In the genomic region with DNA sequence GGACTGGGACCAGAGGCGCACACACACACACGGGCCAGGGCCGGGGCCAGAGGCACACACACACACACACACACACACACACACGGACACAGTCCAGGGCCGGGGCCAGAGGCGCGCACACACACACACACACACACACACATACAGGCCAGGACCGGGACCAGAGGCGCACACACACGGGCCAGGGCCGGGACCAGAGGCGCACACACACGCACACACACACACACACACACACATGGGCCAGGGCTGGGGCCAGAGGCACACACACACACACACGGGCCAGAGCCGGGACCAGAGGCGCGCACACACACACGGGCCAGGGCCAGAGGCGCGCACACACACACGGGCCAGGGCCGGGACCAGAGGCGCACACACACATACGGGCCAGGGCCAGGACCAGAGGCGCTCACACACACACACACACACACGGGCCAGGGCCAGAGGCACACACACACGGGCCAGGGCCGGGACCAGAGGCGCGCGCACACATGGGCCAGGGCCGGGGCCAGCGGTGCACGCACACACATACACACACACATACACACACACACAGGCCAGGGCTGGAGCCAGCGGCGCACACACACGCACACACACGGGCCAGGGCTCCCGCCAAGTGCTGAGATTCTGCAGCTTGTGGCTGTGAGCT, we compare ENCODE assay signal across 9 cellular contexts.
DNase-seq lines count a peak whose midpoint lies in the region; ATAC-seq and TF ChIP-seq lines count a peak whose summit lies in the region.
"Had no signal": no experiment of that assay in that cellular context is flagged by ENCODE, and none has a peak within 500 bp of the region (broad histone marks: within the 10 kb centered on the region; RNA-seq: fewer than 3 reads in every experiment).

No MANE protein-coding gene starts in this region.

- no peaks in the 10 kb centered on the region for H3K9me3 ChIP-seq in CD8-positive, alpha-beta memory T cell (ENCODE audit: low read length)
- no peaks in the 10 kb centered on the region for H3K9me3 ChIP-seq in HCT116 (ENCODE audit: control insufficient read depth in 1 of 2, insufficient read depth in 1 of 2, low read depth in 1 of 2, low read length in 2 of 2)
- H3K9me3 ChIP-seq in mononuclear cell (ENCODE audit: low read depth, low read length), result no peaks in the 10 kb centered on the region
- H3K9me3 ChIP-seq in OCI-LY7 (ENCODE audit: low read length), result no peaks in the 10 kb centered on the region

- H3K4me3 Mint-ChIP-seq in CD8-positive, alpha-beta memory T cell, result peak overlapping the region; percentile 95 to 97 (median 95)
- H3K4me3 Mint-ChIP-seq in activated naive CD4-positive, alpha-beta T cell treated with anti-CD3 and anti-CD28 coated beads, Interleukin-2, amount 50 U/mL, for 24 hours, result peak overlapping the region; percentile 75

- peak in 2 of 5 donors; percentile 18 to 28 for DNase-seq in CD8-positive, alpha-beta memory T cell
- DNase-seq in HCT116 (ENCODE audit: low read depth, low spot score) (no peak), OCI-LY7 (ENCODE audit: low spot score) (no peak), NCI-H82 (lab: John Stamatoyannopoulos, UW) (no peak), HK-2 (ENCODE audit: unreplicated experiment) (no peak)
- DNase-seq: NCI-H2227 treated with DMSO at 0.1 percent for 48 hours had no signal

- H3K4me1 ChIP-seq in CD8-positive, alpha-beta memory T cell (ENCODE audit: insufficient read depth, low read length), result peaks cover 54% of the 10 kb centered on the region
- H3K4me1 ChIP-seq in HCT116 (ENCODE audit: control insufficient read depth in 1 of 2, insufficient read depth in 2 of 2, low read length in 2 of 2), result peaks cover 13 to 19% of the 10 kb centered on the region in 2 experiments
- H3K4me1 ChIP-seq in mononuclear cell (ENCODE audit: insufficient read depth, low read length), result peaks cover 60% of the 10 kb centered on the region
- peaks cover 17% of the 10 kb centered on the region for H3K4me1 ChIP-seq in OCI-LY7 (ENCODE audit: insufficient read depth, low read length, poor library complexity, severe bottlenecking)

- intact Hi-C loops in HCT116 (cut with micrococcal nuclease), result no loop called here
- intact Hi-C loops in OCI-LY7 (cut with micrococcal nuclease; ENCODE audit: unreplicated experiment), result no loop called here

- CTCF ChIA-PET in CD8-positive, alpha-beta memory T cell (lab: Charles Lee), result no interaction called here
- CTCF ChIA-PET in HCT116 (lab: Charles Lee), result no interaction called here
- CTCF ChIA-PET in OCI-LY7 (lab: Charles Lee; ENCODE audit: unreplicated experiment), result interaction anchor here (0.6 kb wide), 1 partner anchor 262 kb away, joined by 3 read pairs; no protein-coding TSS in a partner anchor

- peaks cover 9% of the 10 kb centered on the region for H3K36me3 ChIP-seq in CD8-positive, alpha-beta memory T cell (ENCODE audit: insufficient read depth, low read length)
- H3K36me3 ChIP-seq in HCT116 (ENCODE audit: control insufficient read depth in 1 of 2, insufficient read depth in 2 of 2, low read length in 2 of 2) (no peaks in the 10 kb centered on the region), OCI-LY7 (ENCODE audit: insufficient read depth, low read length) (no peaks in the 10 kb centered on the region)

- H3K9me2 ChIP-seq in HCT116 (ENCODE audit: insufficient read depth), result no peaks in the 10 kb centered on the region
- no peaks in the 10 kb centered on the region for H3K9me2 ChIP-seq in OCI-LY7 (ENCODE audit: insufficient read depth, low read length)

- BruUV-seq in HCT116 (replicated peaks; lab: Mats Ljungman, UMichigan) (no TSS peak), OCI-LY7 (replicated peaks; lab: Mats Ljungman, UMichigan) (no TSS peak)

- H2AFZ ChIP-seq in HCT116 (ENCODE audit: low read depth, low read length, poor library complexity, severe bottlenecking) (no peak overlapping the region), OCI-LY7 (ENCODE audit: low read length) (no peak overlapping the region)

- TF ChIP-seq POLR2A in HCT116 (IDR thresholded peaks at IDR 0.05; ENCODE audit: borderline replicate concordance, extremely low read depth, insufficient read depth, insufficient read length), result no peak

- no peaks in the 10 kb centered on the region for H3K9me3 Mint-ChIP-seq in CD8-positive, alpha-beta memory T cell
- no peaks in the 10 kb centered on the region for H3K9me3 Mint-ChIP-seq in activated naive CD4-positive, alpha-beta T cell treated with anti-CD3 and anti-CD28 coated beads, Interleukin-2, amount 50 U/mL, for 24 hours

- H3K4me2 ChIP-seq in HCT116 (ENCODE audit: low read length) (no peak overlapping the region), OCI-LY7 (ENCODE audit: low read length) (no peak overlapping the region; the same call in 1 of the 2 replicates)

- H3K27ac ChIP-seq in CD8-positive, alpha-beta memory T cell (ENCODE audit: low read depth, low read length), result peak overlapping the region; percentile 86
- H3K27ac ChIP-seq in HCT116 (ENCODE audit: low read depth, low read length) (no peak overlapping the region; the same call in 1 of the 2 replicates), OCI-LY7 (ENCODE audit: low read depth, low read length, poor library complexity, severe bottlenecking) (no peak overlapping the region)

- POLR2A ChIA-PET in CD8-positive, alpha-beta memory T cell (lab: Charles Lee), result no interaction called here
- POLR2A ChIA-PET in HCT116 (lab: Charles Lee), result interaction anchor here (0.6 kb wide), 1 partner anchor 409 kb away, joined by 3 read pairs; no protein-coding TSS in a partner anchor
- POLR2A ChIA-PET in OCI-LY7 (lab: Charles Lee), result no interaction called here

- 0 out of 2 replicates have a peak, but pooled peaks have one; percentile 7 for ATAC-seq in HCT116
- no peak for ATAC-seq in HG02610 (IDR thresholded peaks at IDR 0.05; ENCODE audit: unreplicated experiment)

- H3K4me3 ChIP-seq in CD8-positive, alpha-beta memory T cell (ENCODE audit: low read length), result peak overlapping the region; percentile 97
- H3K4me3 ChIP-seq in HCT116 (replicated peaks in 1 of 2; ENCODE audit: low read depth in 1 of 2, low read length in 2 of 2) (no peak overlapping the region), mononuclear cell (ENCODE audit: low read length) (peak overlapping the region; percentile 58), OCI-LY7 (ENCODE audit: low read depth, low read length, poor library complexity, severe bottlenecking) (no peak overlapping the region)

- TF ChIP-seq RAD21 in HCT116 (IDR thresholded peaks at IDR 0.05; ENCODE audit: low read depth), result no peak

- H3K4me1 Mint-ChIP-seq in CD8-positive, alpha-beta memory T cell, result peaks cover 57 to 89% (median 59%) of the 10 kb centered on the region in 3 donors
- H3K4me1 Mint-ChIP-seq in activated naive CD4-positive, alpha-beta T cell treated with anti-CD3 and anti-CD28 coated beads, Interleukin-2, amount 50 U/mL, for 24 hours, result peaks cover 72% of the 10 kb centered on the region

- H4K20me1 ChIP-seq in HCT116 (ENCODE audit: insufficient read depth), result no peaks in the 10 kb centered on the region
- no peaks in the 10 kb centered on the region for H4K20me1 ChIP-seq in OCI-LY7 (ENCODE audit: insufficient read depth, low read length)

- H3K36me3 Mint-ChIP-seq in CD8-positive, alpha-beta memory T cell, result peaks cover 0 to 44% (median 12%) of the 10 kb centered on the region in 3 donors
- peaks cover 10% of the 10 kb centered on the region for H3K36me3 Mint-ChIP-seq in activated naive CD4-positive, alpha-beta T cell treated with anti-CD3 and anti-CD28 coated beads, Interleukin-2, amount 50 U/mL, for 24 hours

- H3K79me2 ChIP-seq in HCT116 (ENCODE audit: insufficient read depth, low read length) (no peaks in the 10 kb centered on the region; the same call in 1 of the 2 replicates), OCI-LY7 (ENCODE audit: insufficient read depth, low read depth, low read length) (no peaks in the 10 kb centered on the region)

- no peak for TF ChIP-seq CTCF in HCT116 (IDR thresholded peaks at IDR 0.05 in 2 of 3, conservative IDR thresholded peaks at IDR 0.05 in 1 of 3; ENCODE audit: borderline replicate concordance in 1 of 3, insufficient read depth in 1 of 3, low read depth in 2 of 3, low read length in 2 of 3)
- TF ChIP-seq CTCF in OCI-LY7 (conservative IDR thresholded peaks at IDR 0.05; ENCODE audit: low read length), result no peak

- H3K27ac Mint-ChIP-seq in CD8-positive, alpha-beta memory T cell, result peak overlapping the region; percentile 96 to 98 (median 97)
- peak overlapping the region; percentile 83 for H3K27ac Mint-ChIP-seq in activated naive CD4-positive, alpha-beta T cell treated with anti-CD3 and anti-CD28 coated beads, Interleukin-2, amount 50 U/mL, for 24 hours

- H3K27me3 Mint-ChIP-seq in CD8-positive, alpha-beta memory T cell, result peaks cover 0 to 3% of the 10 kb centered on the region in 2 donors
- H3K27me3 Mint-ChIP-seq in activated naive CD4-positive, alpha-beta T cell treated with anti-CD3 and anti-CD28 coated beads, Interleukin-2, amount 50 U/mL, for 24 hours, result no peaks in the 10 kb centered on the region

- no peaks in the 10 kb centered on the region for H3K27me3 ChIP-seq in CD8-positive, alpha-beta memory T cell (ENCODE audit: insufficient read depth, low read length, poor library complexity, severe bottlenecking)
- H3K27me3 ChIP-seq in HCT116 (ENCODE audit: insufficient read depth, low read length) (no peaks in the 10 kb centered on the region), mononuclear cell (ENCODE audit: insufficient read depth, low read length) (no peaks in the 10 kb centered on the region)

- no peak overlapping the region for H3K9ac ChIP-seq in HCT116 (ENCODE audit: low read length)

- RAD21 ChIA-PET in HCT116 (lab: Charles Lee; ENCODE audit: low non-redundant PET in 1 of 2, low total read pairs in 2 of 2, uncharacterized antibody in 2 of 2, unreplicated experiment in 2 of 2), result no interaction called here

TF ChIP-seq in HCT116, 20 proteins besides CTCF, POLR2A, EP300 and RAD21:
- TF ChIP-seq CEBPB (IDR thresholded peaks at IDR 0.05; ENCODE audit: low read depth) (no peak), ZNF274 (IDR thresholded peaks at IDR 0.05; ENCODE audit: low read depth, low read length) (no peak), TCF7L2 (IDR thresholded peaks at IDR 0.05; ENCODE audit: borderline replicate concordance, extremely low read depth, insufficient read depth, insufficient read length) (no peak), ELF1 (IDR thresholded peaks at IDR 0.05; ENCODE audit: borderline replicate concordance, low read depth) (no peak), SIN3A (IDR thresholded peaks at IDR 0.05; ENCODE audit: low read depth) (no peak)

Comparison
In these comparisons a context has a peak if more than half of its experiments do, and no peak if none do; other contexts are left out.
1. H3K4me3 ChIP-seq: peak in CD8-positive, alpha-beta memory T cell (single experiment) and mononuclear cell (single experiment); none in HCT116 (0 of 2) and OCI-LY7 (single experiment).